In the genomic region with DNA sequence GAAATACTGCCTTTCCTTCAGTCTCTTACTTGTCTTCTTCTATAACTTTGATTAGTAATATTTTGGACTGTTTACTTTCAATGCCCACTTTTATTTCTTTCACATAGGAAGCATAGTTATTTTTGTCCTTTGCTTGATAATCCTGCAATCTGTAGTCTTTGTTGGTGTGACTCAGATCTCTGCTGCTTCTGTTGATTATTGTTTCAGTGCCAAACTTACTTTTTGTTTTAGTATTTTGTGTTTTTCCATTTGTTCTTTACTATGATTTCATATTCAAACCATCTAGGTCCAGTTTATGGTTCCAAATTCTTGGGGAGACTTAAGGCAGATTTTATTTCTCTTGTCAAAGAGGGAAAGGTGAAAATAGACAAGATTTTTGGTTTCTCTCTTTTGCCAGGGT, we compare ENCODE assay signal across 24 cellular contexts.
DNase-seq lines count a peak whose midpoint lies in the region; ATAC-seq, FAIRE-seq and TF ChIP-seq lines count a peak whose summit lies in the region.
"Had no signal": no experiment of that assay in that cellular context is flagged by ENCODE, and none has a peak within 500 bp of the region (broad histone marks: within the 10 kb centered on the region; RNA-seq: fewer than 3 reads in every experiment).

No MANE protein-coding gene starts in this region.

- intact Hi-C loops in right cardiac atrium (cut with DNase I) (no loop called here), HepG2 (cut with micrococcal nuclease; ENCODE audit: unreplicated experiment) (no loop called here)

- H3K4me3 ChIP-seq in fibroblast of pulmonary artery (replicated peaks; ENCODE audit: low read depth, low read length) (no peak overlapping the region), right cardiac atrium (ENCODE audit: low read length) (no peak overlapping the region), HepG2 (replicated peaks in 1 of 3; ENCODE audit: insufficient read depth in 1 of 3, low read depth in 2 of 3, low read length in 3 of 3) (no peak overlapping the region), H7 (ENCODE audit: insufficient read depth, low read depth, low read length) (no peak overlapping the region)
- H3K4me3 ChIP-seq: SJSA1 had no signal

- H3K36me3 ChIP-seq in HepG2 (replicated peaks in 1 of 2; ENCODE audit: control insufficient read depth in 1 of 2, insufficient read depth in 2 of 2, low read length in 2 of 2), result no peaks in the 10 kb centered on the region
- H3K36me3 ChIP-seq in H7 (replicated peaks; ENCODE audit: control insufficient read depth, insufficient read depth, low read length), result no peaks in the 10 kb centered on the region
- H3K36me3 ChIP-seq: SJSA1 had no signal

- TF ChIP-seq EP300 in HepG2 (IDR thresholded peaks at IDR 0.05; ENCODE audit: low read depth in 2 of 2, low read length in 2 of 2), result no peak
- TF ChIP-seq EP300 in HepG2 (CRISPR knock-in tag; IDR thresholded peaks at IDR 0.05; ENCODE audit: borderline replicate concordance), result no peak

- no peak for FAIRE-seq in HepG2 (lab: Jason Lieb, UNC)

- H3K9me3 ChIP-seq in right cardiac atrium (ENCODE audit: control insufficient read depth, low read length), result no peaks in the 10 kb centered on the region
- no peaks in the 10 kb centered on the region for H3K9me3 ChIP-seq in HepG2 (ENCODE audit: low read length)
- H3K9me3 ChIP-seq: SJSA1 had no signal

- TF ChIP-seq CTCF in fibroblast of pulmonary artery (IDR thresholded peaks at IDR 0.05; ENCODE audit: low read length, missing control alignments) (no peak), HepG2 (CRISPR knock-in tag; IDR thresholded peaks at IDR 0.05) (no peak)

- no peaks in the 10 kb centered on the region for H3K4me1 ChIP-seq in right cardiac atrium (ENCODE audit: control insufficient read depth, insufficient read depth, low read length)
- H3K4me1 ChIP-seq in HepG2 (ENCODE audit: insufficient read depth, low read length), result no peaks in the 10 kb centered on the region

- H3K27ac ChIP-seq in right cardiac atrium (ENCODE audit: low read length), result no peak overlapping the region
- H3K27ac ChIP-seq in HepG2 (ENCODE audit: extremely low read length, insufficient read depth, low read length), result no peak overlapping the region
- H3K27ac ChIP-seq: 22Rv1, C4-2B, KMS-11, SJSA1 had no signal

- CTCF ChIA-PET in HepG2 (lab: Yijun Ruan, JAX; ENCODE audit: low intra/inter-chr PET ratio, low total read pairs), result no interaction called here

- ATAC-seq in right cardiac atrium (no peak), HepG2 (no peak)
- ATAC-seq: Right ventricle myocardium inferior had no signal

- POLR2A ChIA-PET in HepG2 (lab: Yijun Ruan, JAX), result no interaction called here

- in situ Hi-C loops in HepG2 (cut with HindIII; ENCODE audit: extremely low pct_ligation_motif_present, low pct_unique_long_range_greater_than_20kb), result no loop called here

- H2AFZ ChIP-seq in HepG2 (ENCODE audit: low read length), result no peak overlapping the region

- no peaks in the 10 kb centered on the region for H3K27me3 ChIP-seq in right cardiac atrium (ENCODE audit: control insufficient read depth, insufficient read depth)
- no peaks in the 10 kb centered on the region for H3K27me3 ChIP-seq in HepG2 (ENCODE audit: control insufficient read depth in 1 of 2, insufficient read depth in 2 of 2, low read length in 2 of 2)
- no peaks in the 10 kb centered on the region for H3K27me3 ChIP-seq in H7 (ENCODE audit: control insufficient read depth, insufficient read depth, low read length)
- H3K27me3 ChIP-seq: SJSA1 had no signal

- no peak for TF ChIP-seq POLR2A in HepG2 (IDR thresholded peaks at IDR 0.05; ENCODE audit: insufficient read depth in 1 of 2, low read depth in 2 of 2, low read length in 2 of 2)

- DNase-seq in NCI-H446 treated with DMSO at 0.1 percent for 48 hours (lab: John Stamatoyannopoulos, UW) (peak; percentile 20), NCI-H446 (lab: John Stamatoyannopoulos, UW) (no peak), M059J (ENCODE audit: low read depth) (peak; percentile 27), fibroblast of pulmonary artery (ENCODE audit: low read depth) (peak; percentile 14), right cardiac atrium (no peak), HepG2 (ENCODE audit: low spot score) (no peak), GF-D8 (lab: John Stamatoyannopoulos, UW) (no peak), H7 (no peak)
- DNase-seq: ACHN; Calu3; CD8-positive, alpha-beta memory T cell; GDM1; H9; MV-4-11; NCI-H1105 treated with DMSO at 0.1 percent for 48 hours; NCI-H1694; NCI-H2081 treated with DMSO at 0.1 percent for 48 hours; NCI-H2171 treated with DMSO at 0.1 percent for 48 hours; NCI-H526 treated with DMSO at 0.1 percent for 48 hours had no signal

- no peak for TF ChIP-seq RAD21 in HepG2 (CRISPR knock-in tag; IDR thresholded peaks at IDR 0.05)

- H3K9ac ChIP-seq in HepG2 (ENCODE audit: insufficient read depth, low read depth, low read length), result no peak overlapping the region
- H3K9ac ChIP-seq: KMS-11 had no signal

- no peak overlapping the region for H3K4me2 ChIP-seq in HepG2 (ENCODE audit: low read depth, low read length)
- H3K4me2 ChIP-seq: KMS-11 had no signal

- H3K79me2 ChIP-seq in HepG2 (ENCODE audit: insufficient read depth, low read length), result no peaks in the 10 kb centered on the region

- no TSS peak for BruUV-seq in HepG2 (replicated peaks; lab: Mats Ljungman, UMichigan)

- H4K20me1 ChIP-seq in HepG2 (ENCODE audit: insufficient read depth, low read length), result no peaks in the 10 kb centered on the region

TF ChIP-seq in HepG2, 621 proteins besides CTCF, POLR2A, EP300 and RAD21:
- TF ChIP-seq ZNF75D (CRISPR knock-in tag; IDR thresholded peaks at IDR 0.05; ENCODE audit: borderline replicate concordance) (no peak), NR0B2 (CRISPR knock-in tag; IDR thresholded peaks at IDR 0.05) (no peak), ELF3 (CRISPR knock-in tag; IDR thresholded peaks at IDR 0.05) (no peak), HHEX (CRISPR knock-in tag; IDR thresholded peaks at IDR 0.05) (no peak)
- TF ChIP-seq, protein P1, sequence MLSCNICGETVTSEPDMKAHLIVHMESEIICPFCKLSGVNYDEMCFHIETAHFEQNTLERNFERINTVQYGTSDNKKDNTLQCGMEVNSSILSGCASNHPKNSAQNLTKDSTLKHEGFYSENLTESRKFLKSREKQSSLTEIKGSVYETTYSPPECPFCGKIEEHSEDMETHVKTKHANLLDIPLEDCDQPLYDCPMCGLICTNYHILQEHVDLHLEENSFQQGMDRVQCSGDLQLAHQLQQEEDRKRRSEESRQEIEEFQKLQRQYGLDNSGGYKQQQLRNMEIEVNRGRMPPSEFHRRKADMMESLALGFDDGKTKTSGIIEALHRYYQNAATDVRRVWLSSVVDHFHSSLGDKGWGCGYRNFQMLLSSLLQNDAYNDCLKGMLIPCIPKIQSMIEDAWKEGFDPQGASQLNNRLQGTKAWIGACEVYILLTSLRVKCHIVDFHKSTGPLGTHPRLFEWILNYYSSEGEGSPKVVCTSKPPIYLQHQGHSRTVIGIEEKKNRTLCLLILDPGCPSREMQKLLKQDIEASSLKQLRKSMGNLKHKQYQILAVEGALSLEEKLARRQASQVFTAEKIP (CRISPR knock-in tag; IDR thresholded peaks at IDR 0.05; ENCODE audit: borderline replicate concordance), result no peak
- TF ChIP-seq, protein P2, sequence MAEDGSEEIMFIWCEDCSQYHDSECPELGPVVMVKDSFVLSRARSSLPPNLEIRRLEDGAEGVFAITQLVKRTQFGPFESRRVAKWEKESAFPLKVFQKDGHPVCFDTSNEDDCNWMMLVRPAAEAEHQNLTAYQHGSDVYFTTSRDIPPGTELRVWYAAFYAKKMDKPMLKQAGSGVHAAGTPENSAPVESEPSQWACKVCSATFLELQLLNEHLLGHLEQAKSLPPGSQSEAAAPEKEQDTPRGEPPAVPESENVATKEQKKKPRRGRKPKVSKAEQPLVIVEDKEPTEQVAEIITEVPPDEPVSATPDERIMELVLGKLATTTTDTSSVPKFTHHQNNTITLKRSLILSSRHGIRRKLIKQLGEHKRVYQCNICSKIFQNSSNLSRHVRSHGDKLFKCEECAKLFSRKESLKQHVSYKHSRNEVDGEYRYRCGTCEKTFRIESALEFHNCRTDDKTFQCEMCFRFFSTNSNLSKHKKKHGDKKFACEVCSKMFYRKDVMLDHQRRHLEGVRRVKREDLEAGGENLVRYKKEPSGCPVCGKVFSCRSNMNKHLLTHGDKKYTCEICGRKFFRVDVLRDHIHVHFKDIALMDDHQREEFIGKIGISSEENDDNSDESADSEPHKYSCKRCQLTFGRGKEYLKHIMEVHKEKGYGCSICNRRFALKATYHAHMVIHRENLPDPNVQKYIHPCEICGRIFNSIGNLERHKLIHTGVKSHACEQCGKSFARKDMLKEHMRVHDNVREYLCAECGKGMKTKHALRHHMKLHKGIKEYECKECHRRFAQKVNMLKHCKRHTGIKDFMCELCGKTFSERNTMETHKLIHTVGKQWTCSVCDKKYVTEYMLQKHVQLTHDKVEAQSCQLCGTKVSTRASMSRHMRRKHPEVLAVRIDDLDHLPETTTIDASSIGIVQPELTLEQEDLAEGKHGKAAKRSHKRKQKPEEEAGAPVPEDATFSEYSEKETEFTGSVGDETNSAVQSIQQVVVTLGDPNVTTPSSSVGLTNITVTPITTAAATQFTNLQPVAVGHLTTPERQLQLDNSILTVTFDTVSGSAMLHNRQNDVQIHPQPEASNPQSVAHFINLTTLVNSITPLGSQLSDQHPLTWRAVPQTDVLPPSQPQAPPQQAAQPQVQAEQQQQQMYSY (CRISPR knock-in tag; IDR thresholded peaks at IDR 0.05), result no peak

Comparison
In these comparisons a context has a peak if more than half of its experiments do, and no peak if none do; other contexts are left out.
1. DNase-seq: peak in NCI-H446 treated with DMSO at 0.1 percent for 48 hours (single experiment), M059J (single experiment) and fibroblast of pulmonary artery (single experiment); none in NCI-H446 (0 of 2), right cardiac atrium (0 of 3), HepG2 (single experiment), GF-D8 (single experiment) and H7 (single experiment).